ENCODE assay signal across 11 cellular contexts in the genomic region with DNA sequence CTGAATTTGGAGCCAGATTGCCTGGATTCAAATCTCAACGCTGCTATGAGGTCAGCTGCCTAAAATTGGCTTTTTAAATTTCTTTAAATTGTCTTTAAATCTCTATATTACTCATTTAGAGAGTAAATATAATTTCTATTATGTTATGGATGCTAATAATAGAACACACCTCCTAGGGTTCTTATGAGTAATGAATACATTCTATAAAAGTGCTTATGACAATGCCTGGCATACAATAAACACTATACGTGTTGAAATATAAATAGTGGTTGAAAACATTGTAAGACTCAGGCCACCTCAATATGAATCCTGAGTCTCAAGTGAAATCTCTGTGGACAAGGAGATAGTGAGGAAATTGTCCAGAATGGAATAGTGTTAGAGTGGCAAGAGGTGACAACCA.
"Had no signal": no experiment of that assay in that cellular context is flagged by ENCODE, and none has a peak within 500 bp of the region (broad histone marks: within the 10 kb centered on the region; RNA-seq: fewer than 3 reads in every experiment).

No MANE protein-coding gene starts in this region.

- H3K4me3 Mint-ChIP-seq: GM23338, H9, HFFc6 had no signal

- FAIRE-seq: H1, H54 had no signal

- H2AFZ ChIP-seq: GM23248, GM23338 had no signal

- H3K9ac ChIP-seq: GM23248 had no signal

- ATAC-seq: GM23338, HCT116 had no signal

- H3K4me2 ChIP-seq: GM23338 had no signal

- H3K4me3 ChIP-seq: GM23248, GM23338, HAP-1 had no signal

- DNase-seq: GM23248, GOT3, H7, H9, HCEC 1CT, HFFc6 had no signal

- H3K9me3 Mint-ChIP-seq: GM23338, H9, HFFc6 had no signal

- H3K36me3 ChIP-seq: HAP-1 had no signal

- H3K27ac ChIP-seq: GM23248 had no signal

- H3K9me3 ChIP-seq: HAP-1 had no signal

- H3K27ac Mint-ChIP-seq: GM23338, H9, HFFc6 had no signal
